In the genomic region with DNA sequence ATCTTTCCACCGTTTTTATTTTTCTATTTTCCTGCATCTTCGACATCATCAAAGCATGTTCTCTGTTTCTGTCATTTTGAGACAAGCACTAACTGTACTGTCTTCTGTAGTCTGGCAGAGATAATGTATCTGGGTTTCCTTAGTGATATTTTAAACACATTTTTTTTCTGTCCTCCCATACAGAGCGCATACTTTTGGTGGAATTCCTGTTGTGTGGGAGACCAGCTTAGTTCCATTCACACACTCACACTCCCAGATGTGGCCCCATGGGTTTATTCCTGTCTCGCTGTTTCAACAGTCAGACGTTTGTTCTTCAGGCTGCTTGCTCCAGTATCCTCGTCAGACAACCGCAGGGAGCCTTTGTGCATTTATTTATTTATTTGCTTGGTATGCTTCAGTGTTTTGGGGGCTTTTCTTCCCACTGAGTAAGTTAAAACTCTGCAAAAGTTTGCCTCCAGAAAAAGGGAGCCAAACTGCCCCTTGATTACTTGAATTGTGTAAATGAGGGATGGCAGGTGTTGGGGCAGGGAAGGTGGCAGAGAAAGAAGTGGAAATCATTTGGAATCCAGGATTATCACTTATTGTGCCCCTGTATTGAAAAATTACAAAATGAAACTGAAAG, we compare ENCODE assay signal across 10 cellular contexts.
A peak's percentile ranks its signal among the peaks of the same experiment; 100 is the strongest.
DNase-seq lines count a peak whose midpoint lies in the region; ATAC-seq, FAIRE-seq and TF ChIP-seq lines count a peak whose summit lies in the region.
"Had no signal": no experiment of that assay in that cellular context is flagged by ENCODE, and none has a peak within 500 bp of the region (broad histone marks: within the 10 kb centered on the region; RNA-seq: fewer than 3 reads in every experiment).

No MANE protein-coding gene starts in this region.

- peak; percentile 100 for DNase-seq in AG04449 (ENCODE audit: low read depth, low spot score)
- peak; percentile 94 for DNase-seq in RCC 7860 (ENCODE audit: low spot score)
- peak; percentile 99 for DNase-seq in fibroblast of peridontal ligament (ENCODE audit: extremely low read depth)
- peak; percentile 75 for DNase-seq in neural progenitor cell (ENCODE audit: low spot score)
- no peak for DNase-seq in NCI-H187 (lab: John Stamatoyannopoulos, UW)
- DNase-seq in activated naive CD4-positive, alpha-beta T cell treated with anti-CD3 and anti-CD28 coated beads, Interleukin-2, amount 50 U/mL, for 16 hours, result no peak
- no peak for DNase-seq in GF-D8 (lab: John Stamatoyannopoulos, UW)

- peaks cover 8% of the 10 kb centered on the region for H3F3A ChIP-seq in neural progenitor cell (ENCODE audit: low read depth)

- H3K9ac ChIP-seq in neural progenitor cell, result no peak overlapping the region

- peak overlapping the region; percentile 85 for H3K27ac ChIP-seq in neural progenitor cell
- H3K27ac ChIP-seq: VCaP had no signal

- H3K4me3 Mint-ChIP-seq in neural progenitor cell, result peak overlapping the region; percentile 48
- H3K4me3 Mint-ChIP-seq: memory B cell had no signal

- CTCF ChIA-PET in AG04449 (lab: Yijun Ruan, JAX), result no interaction called here

- H3K27ac Mint-ChIP-seq in neural progenitor cell, result peak overlapping the region; percentile 98
- H3K27ac Mint-ChIP-seq: memory B cell had no signal

- H3K36me3 Mint-ChIP-seq in neural progenitor cell, result peaks cover 5% of the 10 kb centered on the region

- FAIRE-seq in RCC 7860 (lab: Jason Lieb, UNC), result peak; percentile 81

- no peaks in the 10 kb centered on the region for H3K27me3 ChIP-seq in neural progenitor cell

- H3K4me1 Mint-ChIP-seq in neural progenitor cell, result peaks cover 37% of the 10 kb centered on the region

- peaks cover 31% of the 10 kb centered on the region for H3K4me1 ChIP-seq in neural progenitor cell

- no peaks in the 10 kb centered on the region for H3K36me3 ChIP-seq in neural progenitor cell

- no peak for ATAC-seq in HG03442 (IDR thresholded peaks at IDR 0.05; ENCODE audit: unreplicated experiment)

- peaks cover 7% of the 10 kb centered on the region for H3K27me3 Mint-ChIP-seq in neural progenitor cell (ENCODE audit: insufficient read depth, low read depth)

- H3K9me3 Mint-ChIP-seq in neural progenitor cell, result peaks cover 28% of the 10 kb centered on the region

- peak overlapping the region; percentile 42 for H3K4me3 ChIP-seq in AG04449 (ENCODE audit: low read depth, low read length)
- H3K4me3 ChIP-seq in neural progenitor cell, result no peak overlapping the region

- POLR2A ChIA-PET in AG04449 (lab: Yijun Ruan, JAX), result interaction anchor here (0.5 to 4.0 kb wide), 8 partner anchors 103 to 514 kb away, joined by 3 to 18 read pairs (median 6); partner anchors contain the start of gene KLF6

- TF ChIP-seq CTCF in AG04449 (IDR thresholded peaks at IDR 0.05; ENCODE audit: insufficient read depth, low read length, missing control alignments) (no peak), neural progenitor cell (IDR thresholded peaks at IDR 0.05) (no peak)

- no peaks in the 10 kb centered on the region for H4K20me1 ChIP-seq in neural progenitor cell (ENCODE audit: low read depth)

- no peak overlapping the region for H2AFZ ChIP-seq in neural progenitor cell (replicated peaks)

- peak overlapping the region; percentile 49 for H3K4me2 ChIP-seq in neural progenitor cell

- H3K79me2 ChIP-seq in neural progenitor cell (ENCODE audit: low read depth), result no peaks in the 10 kb centered on the region

- H3K9me3 ChIP-seq in neural progenitor cell (ENCODE audit: low read depth), result no peaks in the 10 kb centered on the region

Comparison
In these comparisons a context has a peak if more than half of its experiments do, and no peak if none do; other contexts are left out.
1. DNase-seq: peak in AG04449 (single experiment), RCC 7860 (single experiment), fibroblast of peridontal ligament (single experiment) and neural progenitor cell (single experiment); none in NCI-H187 (0 of 2), activated naive CD4-positive, alpha-beta T cell treated with anti-CD3 and anti-CD28 coated beads, Interleukin-2, amount 50 U/mL, for 16 hours (single experiment) and GF-D8 (single experiment).